ENCODE assay signal across 2 cellular contexts in the genomic region with DNA sequence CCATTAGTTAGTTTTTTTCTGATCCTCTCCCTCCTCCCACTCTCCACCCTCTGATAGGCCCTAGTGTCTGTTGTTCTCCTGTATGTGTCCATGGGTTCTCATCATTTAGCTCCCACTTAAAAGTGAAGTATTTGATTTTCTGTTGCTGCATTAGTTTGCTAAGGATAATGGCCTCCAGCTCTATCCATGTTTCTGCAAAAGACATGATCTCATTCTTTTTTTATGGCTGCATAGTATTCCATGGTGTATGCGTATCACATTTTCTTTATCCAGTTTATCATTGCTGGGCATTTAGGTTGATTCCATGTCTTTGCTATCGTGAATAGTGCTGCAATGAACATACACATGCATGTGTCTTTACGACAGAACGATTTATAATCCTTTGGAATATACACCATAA. TPM values are rescaled to one million over a fixed set of nuclear protein-coding genes. Genes with fewer than 3 reads are reported as not detected.
"Had no signal": no experiment of that assay in that cellular context is flagged by ENCODE, and none has a peak within 500 bp of the region (broad histone marks: within the 10 kb centered on the region; RNA-seq: fewer than 3 reads in every experiment).

No MANE protein-coding gene starts in this region.

RNA-seq across cellular contexts. Expression of gene GPRIN3, which starts 53.3 kb away (rescaled TPM):
- total RNA-seq: PC-3, SJSA1 had no signal
